Comparison of ENCODE assay signal across 1 cellular context in genomic region chr11:3841426-3842304, GRCh38.
TF ChIP-seq lines count a peak whose summit lies in the region.

No MANE protein-coding gene starts in this region.

TF ChIP-seq in K562, 482 proteins besides CTCF, POLR2A, EP300 and RAD21 (continued from another document and continues in another):
- TF ChIP-seq CHAMP1 (IDR thresholded peaks at IDR 0.05) = no peak
- TF ChIP-seq NFRKB (IDR thresholded peaks at IDR 0.05; ENCODE audit: low read depth) = 0 out of 2 replicates have a peak, but pooled peaks have one; percentile 38
- 0 out of 2 replicates have a peak, but pooled peaks have one; percentile 18 for TF ChIP-seq ZC3H11A (IDR thresholded peaks at IDR 0.05; ENCODE audit: low read depth, low read length)
- TF ChIP-seq IRF1 (CRISPR knock-in tag; IDR thresholded peaks at IDR 0.05; ENCODE audit: borderline replicate concordance) = no peak
- no peak for TF ChIP-seq RBBP5 (IDR thresholded peaks at IDR 0.05; ENCODE audit: borderline replicate concordance, insufficient read depth, low read length, poor library complexity, severe bottlenecking)
- TF ChIP-seq BACH1 (tag; IDR thresholded peaks at IDR 0.05) = peak; percentile 61; the same call in 1 of the 2 replicates
- no peak for TF ChIP-seq FOXJ2 (tag; IDR thresholded peaks at IDR 0.05)
- peak in 2 of 3 experiments; percentile 50 for TF ChIP-seq YY1 (IDR thresholded peaks at IDR 0.05; ENCODE audit: borderline replicate concordance in 1 of 3, control insufficient read depth in 1 of 3, extremely low read depth in 1 of 3, insufficient read depth in 3 of 3, insufficient read length in 1 of 3, insufficient replicate concordance in 2 of 3, low read depth in 1 of 3, low read length in 2 of 3)
- peak; percentile 39; the same call in 1 of the 2 replicates for TF ChIP-seq SOX6 (IDR thresholded peaks at IDR 0.05)
- TF ChIP-seq, protein P1, sequence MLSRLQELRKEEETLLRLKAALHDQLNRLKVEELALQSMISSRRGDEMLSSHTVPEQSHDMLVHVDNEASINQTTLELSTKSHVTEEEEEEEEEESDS (CRISPR knock-in tag; IDR thresholded peaks at IDR 0.05) = no peak
- TF ChIP-seq ELF2 (CRISPR knock-in tag; IDR thresholded peaks at IDR 0.05) = no peak
- TF ChIP-seq DLX4 (CRISPR knock-in tag; IDR thresholded peaks at IDR 0.05) = no peak
- no peak for TF ChIP-seq ETV1 (tag; conservative IDR thresholded peaks at IDR 0.05; ENCODE audit: low read depth)
- TF ChIP-seq, protein P2, sequence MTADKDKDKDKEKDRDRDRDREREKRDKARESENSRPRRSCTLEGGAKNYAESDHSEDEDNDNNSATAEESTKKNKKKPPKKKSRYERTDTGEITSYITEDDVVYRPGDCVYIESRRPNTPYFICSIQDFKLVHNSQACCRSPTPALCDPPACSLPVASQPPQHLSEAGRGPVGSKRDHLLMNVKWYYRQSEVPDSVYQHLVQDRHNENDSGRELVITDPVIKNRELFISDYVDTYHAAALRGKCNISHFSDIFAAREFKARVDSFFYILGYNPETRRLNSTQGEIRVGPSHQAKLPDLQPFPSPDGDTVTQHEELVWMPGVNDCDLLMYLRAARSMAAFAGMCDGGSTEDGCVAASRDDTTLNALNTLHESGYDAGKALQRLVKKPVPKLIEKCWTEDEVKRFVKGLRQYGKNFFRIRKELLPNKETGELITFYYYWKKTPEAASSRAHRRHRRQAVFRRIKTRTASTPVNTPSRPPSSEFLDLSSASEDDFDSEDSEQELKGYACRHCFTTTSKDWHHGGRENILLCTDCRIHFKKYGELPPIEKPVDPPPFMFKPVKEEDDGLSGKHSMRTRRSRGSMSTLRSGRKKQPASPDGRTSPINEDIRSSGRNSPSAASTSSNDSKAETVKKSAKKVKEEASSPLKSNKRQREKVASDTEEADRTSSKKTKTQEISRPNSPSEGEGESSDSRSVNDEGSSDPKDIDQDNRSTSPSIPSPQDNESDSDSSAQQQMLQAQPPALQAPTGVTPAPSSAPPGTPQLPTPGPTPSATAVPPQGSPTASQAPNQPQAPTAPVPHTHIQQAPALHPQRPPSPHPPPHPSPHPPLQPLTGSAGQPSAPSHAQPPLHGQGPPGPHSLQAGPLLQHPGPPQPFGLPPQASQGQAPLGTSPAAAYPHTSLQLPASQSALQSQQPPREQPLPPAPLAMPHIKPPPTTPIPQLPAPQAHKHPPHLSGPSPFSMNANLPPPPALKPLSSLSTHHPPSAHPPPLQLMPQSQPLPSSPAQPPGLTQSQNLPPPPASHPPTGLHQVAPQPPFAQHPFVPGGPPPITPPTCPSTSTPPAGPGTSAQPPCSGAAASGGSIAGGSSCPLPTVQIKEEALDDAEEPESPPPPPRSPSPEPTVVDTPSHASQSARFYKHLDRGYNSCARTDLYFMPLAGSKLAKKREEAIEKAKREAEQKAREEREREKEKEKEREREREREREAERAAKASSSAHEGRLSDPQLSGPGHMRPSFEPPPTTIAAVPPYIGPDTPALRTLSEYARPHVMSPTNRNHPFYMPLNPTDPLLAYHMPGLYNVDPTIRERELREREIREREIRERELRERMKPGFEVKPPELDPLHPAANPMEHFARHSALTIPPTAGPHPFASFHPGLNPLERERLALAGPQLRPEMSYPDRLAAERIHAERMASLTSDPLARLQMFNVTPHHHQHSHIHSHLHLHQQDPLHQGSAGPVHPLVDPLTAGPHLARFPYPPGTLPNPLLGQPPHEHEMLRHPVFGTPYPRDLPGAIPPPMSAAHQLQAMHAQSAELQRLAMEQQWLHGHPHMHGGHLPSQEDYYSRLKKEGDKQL (CRISPR knock-in tag; IDR thresholded peaks at IDR 0.05; ENCODE audit: borderline replicate concordance) = no peak
- TF ChIP-seq NFE2L1 (tag; IDR thresholded peaks at IDR 0.05; ENCODE audit: borderline replicate concordance, low read depth) = no peak
- TF ChIP-seq ETV6 (IDR thresholded peaks at IDR 0.05; ENCODE audit: borderline replicate concordance in 1 of 2, low read depth in 2 of 2, low read length in 1 of 2) = peak in 1 of 2 experiments; percentile 39; a peak in 1 of 4 replicates
- TF ChIP-seq ETV6 (CRISPR knock-in tag; IDR thresholded peaks at IDR 0.05; ENCODE audit: borderline replicate concordance) = no peak
- peak; percentile 72 for TF ChIP-seq FOSL1 (tag; conservative IDR thresholded peaks at IDR 0.05)
- 0 out of 2 replicates have a peak, but pooled peaks have one; percentile 38 for TF ChIP-seq KLF13 (tag; IDR thresholded peaks at IDR 0.05; ENCODE audit: borderline replicate concordance, low read depth)
- peak in 1 of 2 experiments; percentile 60; a peak in 1 of 4 replicates for TF ChIP-seq UBTF (IDR thresholded peaks at IDR 0.05; ENCODE audit: borderline replicate concordance in 1 of 2, low read depth in 2 of 2, low read length in 2 of 2)
- peak; percentile 49 for TF ChIP-seq TAF1 (IDR thresholded peaks at IDR 0.05; ENCODE audit: control insufficient read depth, extremely low read depth, insufficient read depth, low read length, severe bottlenecking)
- TF ChIP-seq ARNT (IDR thresholded peaks at IDR 0.05) = 0 out of 4 replicates have a peak, but pooled peaks of 1 of the 2 experiments have one; percentile 46
- no peak for TF ChIP-seq ZKSCAN1 (IDR thresholded peaks at IDR 0.05; ENCODE audit: low read depth, low read length)
- no peak for TF ChIP-seq TEAD1 (CRISPR knock-in tag; IDR thresholded peaks at IDR 0.05)
- no peak for TF ChIP-seq BRF2 (IDR thresholded peaks at IDR 0.05; ENCODE audit: borderline replicate concordance, insufficient read depth, insufficient read length)
- no peak for TF ChIP-seq ATF2 (CRISPR knock-in tag; IDR thresholded peaks at IDR 0.05)
- TF ChIP-seq TBP (optimal IDR thresholded peaks at IDR 0.05; ENCODE audit: low read depth, low read length) = peak; percentile 26
- TF ChIP-seq GABPA (tag; conservative IDR thresholded peaks at IDR 0.05; ENCODE audit: low read depth) = no peak
- TF ChIP-seq KLF6 (CRISPR knock-in tag; IDR thresholded peaks at IDR 0.05; ENCODE audit: borderline replicate concordance) = peak; percentile 69; the same call in 1 of the 2 replicates
- TF ChIP-seq, protein P3, sequence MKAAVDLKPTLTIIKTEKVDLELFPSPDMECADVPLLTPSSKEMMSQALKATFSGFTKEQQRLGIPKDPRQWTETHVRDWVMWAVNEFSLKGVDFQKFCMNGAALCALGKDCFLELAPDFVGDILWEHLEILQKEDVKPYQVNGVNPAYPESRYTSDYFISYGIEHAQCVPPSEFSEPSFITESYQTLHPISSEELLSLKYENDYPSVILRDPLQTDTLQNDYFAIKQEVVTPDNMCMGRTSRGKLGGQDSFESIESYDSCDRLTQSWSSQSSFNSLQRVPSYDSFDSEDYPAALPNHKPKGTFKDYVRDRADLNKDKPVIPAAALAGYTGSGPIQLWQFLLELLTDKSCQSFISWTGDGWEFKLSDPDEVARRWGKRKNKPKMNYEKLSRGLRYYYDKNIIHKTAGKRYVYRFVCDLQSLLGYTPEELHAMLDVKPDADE (conservative IDR thresholded peaks at IDR 0.05; ENCODE audit: control insufficient read depth, low read depth, low read length) = peak; percentile 69; the same call in 1 of the 2 replicates
- TF ChIP-seq, protein P4, sequence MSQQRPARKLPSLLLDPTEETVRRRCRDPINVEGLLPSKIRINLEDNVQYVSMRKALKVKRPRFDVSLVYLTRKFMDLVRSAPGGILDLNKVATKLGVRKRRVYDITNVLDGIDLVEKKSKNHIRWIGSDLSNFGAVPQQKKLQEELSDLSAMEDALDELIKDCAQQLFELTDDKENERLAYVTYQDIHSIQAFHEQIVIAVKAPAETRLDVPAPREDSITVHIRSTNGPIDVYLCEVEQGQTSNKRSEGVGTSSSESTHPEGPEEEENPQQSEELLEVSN (IDR thresholded peaks at IDR 0.05; ENCODE audit: borderline replicate concordance in 1 of 2, extremely low read depth in 1 of 2, insufficient read depth in 1 of 2, insufficient read length in 1 of 2, low read depth in 1 of 2, low read length in 1 of 2, poor library complexity in 1 of 2, severe bottlenecking in 1 of 2) = peak; percentile 87 to 91
- TF ChIP-seq ZC3H8 (IDR thresholded peaks at IDR 0.05) = no peak
- TF ChIP-seq TAF15 (IDR thresholded peaks at IDR 0.05; ENCODE audit: low read depth, low read length) = no peak
- 0 out of 2 replicates have a peak, but pooled peaks have one; percentile 70 for TF ChIP-seq CBX5 (IDR thresholded peaks at IDR 0.05; ENCODE audit: borderline replicate concordance, low read depth)
- TF ChIP-seq IRF2 (CRISPR knock-in tag; IDR thresholded peaks at IDR 0.05) = no peak
- TF ChIP-seq FOXA1 (IDR thresholded peaks at IDR 0.05; ENCODE audit: borderline replicate concordance) = no peak
- TF ChIP-seq CREB1 (IDR thresholded peaks at IDR 0.05) = peak; percentile 33
- TF ChIP-seq CREB1 (CRISPR knock-in tag; IDR thresholded peaks at IDR 0.05) = peak; percentile 56; the same call in 1 of the 2 replicates
- no peak for TF ChIP-seq ZNF707 (CRISPR knock-in tag; conservative IDR thresholded peaks at IDR 0.05)
- TF ChIP-seq RBM34 (IDR thresholded peaks at IDR 0.05; ENCODE audit: borderline replicate concordance, insufficient read depth, low read length) = no peak
- TF ChIP-seq ZNF778 (CRISPR knock-in tag; IDR thresholded peaks at IDR 0.05) = no peak
- TF ChIP-seq ZBTB33 (CRISPR knock-in tag; IDR thresholded peaks at IDR 0.05) = no peak
